In genomic region chr14:21913759-21914158, GRCh38 we compare ENCODE assay signal across 8 cellular contexts.
DNase-seq lines count a peak whose midpoint lies in the region; ATAC-seq, FAIRE-seq and TF ChIP-seq lines count a peak whose summit lies in the region.

No MANE protein-coding gene starts in this region.

- no peak overlapping the region for H3K4me3 ChIP-seq in MG63

- H3K36me3 ChIP-seq in MG63, result no peaks in the 10 kb centered on the region

- no peak for TF ChIP-seq POLR2A in GM12892 (IDR thresholded peaks at IDR 0.05; ENCODE audit: low read depth, low read length)

- H3K27me3 ChIP-seq in MG63, result no peaks in the 10 kb centered on the region

- FAIRE-seq in GM12892 (lab: Jason Lieb, UNC), result peak; percentile 51

- DNase-seq in A172 (ENCODE audit: low spot score) (peak; percentile 49), GM12892 (ENCODE audit: insufficient read length) (no peak), MG63 (peak; percentile 4), T follicular helper cell (ENCODE audit: low read depth) (peak; percentile 63), iPS DF 4.7 (ENCODE audit: extremely low read depth, low spot score) (peak; percentile 90)
- DNase-seq in activated naive CD8-positive, alpha-beta T cell treated with anti-CD3 and anti-CD28 coated beads, Interleukin-2, amount 50 U/mL, for 16 hours (ENCODE audit: low read depth, low spot score), result peak; percentile 59
- DNase-seq in stimulated activated CD4-positive, alpha-beta T cell treated with anti-CD3 and anti-CD28 coated beads, Interleukin-1b, Interleukin-23, amount 100 ng/mL, for 24 hours (ENCODE audit: low read depth in 4 of 4, low spot score in 1 of 4), result peak; percentile 48 to 69 (median 59)

- H3K9me3 ChIP-seq in MG63, result no peaks in the 10 kb centered on the region

- no peak for ATAC-seq in GM21447 (IDR thresholded peaks at IDR 0.05; ENCODE audit: unreplicated experiment)
